Comparison of ENCODE assay signal across 1 cellular context in the genomic region with DNA sequence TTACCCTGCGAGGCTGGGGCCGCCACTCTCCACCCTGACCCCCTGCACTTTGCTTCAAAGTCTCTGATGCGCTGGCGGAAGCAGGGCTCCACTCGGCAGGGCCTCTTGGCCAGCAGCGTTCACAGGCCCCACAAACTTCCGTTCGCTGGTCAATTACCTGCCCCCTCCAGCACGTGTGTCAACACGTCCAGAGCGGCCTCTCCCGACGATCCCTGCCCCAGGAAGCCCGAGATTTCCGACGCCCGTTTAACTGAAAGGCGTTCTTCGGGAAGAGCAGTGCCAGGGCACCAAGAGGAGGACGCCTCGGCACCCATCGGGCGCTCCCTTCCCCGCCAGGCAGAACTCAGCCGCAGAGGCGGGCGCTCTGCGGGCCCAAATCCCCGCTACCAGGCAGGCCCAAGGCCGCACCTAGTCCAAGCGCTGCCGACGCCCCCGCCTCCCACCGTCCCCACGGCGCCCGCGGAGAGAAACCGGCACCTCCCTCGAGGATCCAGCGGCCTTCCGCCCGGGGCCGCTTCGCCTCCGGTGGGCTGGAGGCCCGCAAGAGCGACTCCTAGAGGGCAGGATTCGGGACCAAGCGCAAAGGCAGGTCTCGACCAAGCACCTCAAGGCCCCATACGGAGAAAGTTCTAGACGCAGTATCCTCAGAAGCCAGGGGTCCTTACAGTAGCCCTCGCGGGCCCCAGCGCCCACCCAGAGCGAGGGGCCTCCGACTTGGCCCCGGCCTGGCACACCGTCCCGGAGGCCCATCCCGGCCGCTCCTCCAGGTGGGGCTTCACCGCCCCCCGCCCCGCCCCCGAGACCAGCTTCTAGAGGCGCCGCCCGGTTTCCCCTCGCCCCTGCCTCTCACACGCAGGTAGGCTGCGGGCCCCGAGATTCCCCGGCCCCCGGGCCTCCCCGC.
TF ChIP-seq lines count a peak whose summit lies in the region.

No MANE protein-coding gene starts in this region.

TF ChIP-seq in HepG2, 621 proteins besides CTCF, POLR2A, EP300 and RAD21 (continued from another document and continues in another):
- TF ChIP-seq, protein P1, sequence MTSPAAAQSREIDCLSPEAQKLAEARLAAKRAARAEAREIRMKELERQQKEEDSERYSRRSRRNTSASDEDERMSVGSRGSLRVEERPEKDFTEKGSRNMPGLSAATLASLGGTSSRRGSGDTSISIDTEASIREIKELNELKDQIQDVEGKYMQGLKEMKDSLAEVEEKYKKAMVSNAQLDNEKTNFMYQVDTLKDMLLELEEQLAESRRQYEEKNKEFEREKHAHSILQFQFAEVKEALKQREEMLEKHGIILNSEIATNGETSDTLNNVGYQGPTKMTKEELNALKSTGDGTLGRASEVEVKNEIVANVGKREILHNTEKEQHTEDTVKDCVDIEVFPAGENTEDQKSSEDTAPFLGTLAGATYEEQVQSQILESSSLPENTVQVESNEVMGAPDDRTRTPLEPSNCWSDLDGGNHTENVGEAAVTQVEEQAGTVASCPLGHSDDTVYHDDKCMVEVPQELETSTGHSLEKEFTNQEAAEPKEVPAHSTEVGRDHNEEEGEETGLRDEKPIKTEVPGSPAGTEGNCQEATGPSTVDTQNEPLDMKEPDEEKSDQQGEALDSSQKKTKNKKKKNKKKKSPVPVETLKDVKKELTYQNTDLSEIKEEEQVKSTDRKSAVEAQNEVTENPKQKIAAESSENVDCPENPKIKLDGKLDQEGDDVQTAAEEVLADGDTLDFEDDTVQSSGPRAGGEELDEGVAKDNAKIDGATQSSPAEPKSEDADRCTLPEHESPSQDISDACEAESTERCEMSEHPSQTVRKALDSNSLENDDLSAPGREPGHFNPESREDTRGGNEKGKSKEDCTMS (CRISPR knock-in tag; conservative IDR thresholded peaks at IDR 0.05) = no peak
- TF ChIP-seq SALL1 (CRISPR knock-in tag; IDR thresholded peaks at IDR 0.05) (peak; percentile 60), ZNF17 (CRISPR knock-in tag; IDR thresholded peaks at IDR 0.05) (no peak), GABPA (IDR thresholded peaks at IDR 0.05; ENCODE audit: low read depth, low read length) (no peak), GABPA (CRISPR knock-in tag; IDR thresholded peaks at IDR 0.05; ENCODE audit: low read depth) (peak; percentile 82), PHF5A (CRISPR knock-in tag; IDR thresholded peaks at IDR 0.05; ENCODE audit: low read depth, unreplicated experiment) (no peak), JUN (CRISPR knock-in tag; IDR thresholded peaks at IDR 0.05) (no peak), ZNF44 (CRISPR knock-in tag; IDR thresholded peaks at IDR 0.05) (0 out of 2 replicates have a peak, but pooled peaks have one; percentile 47), ZNF569 (CRISPR knock-in tag; IDR thresholded peaks at IDR 0.05; ENCODE audit: borderline replicate concordance) (no peak), GATA4 (IDR thresholded peaks at IDR 0.05; ENCODE audit: borderline replicate concordance, low read depth) (no peak), ARHGAP35 (CRISPR knock-in tag; IDR thresholded peaks at IDR 0.05; ENCODE audit: borderline replicate concordance) (no peak), MEF2D (CRISPR knock-in tag; IDR thresholded peaks at IDR 0.05) (peak; percentile 24; the same call in 1 of the 2 replicates), HNF4G (IDR thresholded peaks at IDR 0.05; ENCODE audit: borderline replicate concordance, low read depth, low read length) (no peak), HNF4G (CRISPR knock-in tag; IDR thresholded peaks at IDR 0.05; ENCODE audit: borderline replicate concordance, low read depth) (0 out of 2 replicates have a peak, but pooled peaks have one; percentile 19), ZNF776 (CRISPR knock-in tag; IDR thresholded peaks at IDR 0.05) (no peak), ZFP90 (CRISPR knock-in tag; IDR thresholded peaks at IDR 0.05; ENCODE audit: borderline replicate concordance) (no peak), NR2C2 (CRISPR knock-in tag; IDR thresholded peaks at IDR 0.05; ENCODE audit: borderline replicate concordance) (peak; percentile 22; the same call in 1 of the 2 replicates), HNF4A (CRISPR knock-in tag; IDR thresholded peaks at IDR 0.05) (peak; percentile 44), MIER2 (CRISPR knock-in tag; IDR thresholded peaks at IDR 0.05) (no peak), ZNF737 (CRISPR knock-in tag; IDR thresholded peaks at IDR 0.05; ENCODE audit: borderline replicate concordance) (no peak), ATF7 (IDR thresholded peaks at IDR 0.05) (no peak), ATF7 (CRISPR knock-in tag; IDR thresholded peaks at IDR 0.05) (no peak), ZNF441 (CRISPR knock-in tag; IDR thresholded peaks at IDR 0.05; ENCODE audit: borderline replicate concordance) (peak; percentile 50; the same call in 1 of the 2 replicates), ZNF451 (CRISPR knock-in tag; IDR thresholded peaks at IDR 0.05) (no peak), ATM (IDR thresholded peaks at IDR 0.05; ENCODE audit: borderline replicate concordance) (no peak), ZNF841 (CRISPR knock-in tag; IDR thresholded peaks at IDR 0.05; ENCODE audit: borderline replicate concordance) (no peak), ZFY (CRISPR knock-in tag; IDR thresholded peaks at IDR 0.05) (peak; percentile 66), SPEN (CRISPR knock-in tag; IDR thresholded peaks at IDR 0.05; ENCODE audit: low read depth) (peak; percentile 72), RAD51 (IDR thresholded peaks at IDR 0.05; ENCODE audit: borderline replicate concordance) (no peak)
- TF ChIP-seq, protein P2, sequence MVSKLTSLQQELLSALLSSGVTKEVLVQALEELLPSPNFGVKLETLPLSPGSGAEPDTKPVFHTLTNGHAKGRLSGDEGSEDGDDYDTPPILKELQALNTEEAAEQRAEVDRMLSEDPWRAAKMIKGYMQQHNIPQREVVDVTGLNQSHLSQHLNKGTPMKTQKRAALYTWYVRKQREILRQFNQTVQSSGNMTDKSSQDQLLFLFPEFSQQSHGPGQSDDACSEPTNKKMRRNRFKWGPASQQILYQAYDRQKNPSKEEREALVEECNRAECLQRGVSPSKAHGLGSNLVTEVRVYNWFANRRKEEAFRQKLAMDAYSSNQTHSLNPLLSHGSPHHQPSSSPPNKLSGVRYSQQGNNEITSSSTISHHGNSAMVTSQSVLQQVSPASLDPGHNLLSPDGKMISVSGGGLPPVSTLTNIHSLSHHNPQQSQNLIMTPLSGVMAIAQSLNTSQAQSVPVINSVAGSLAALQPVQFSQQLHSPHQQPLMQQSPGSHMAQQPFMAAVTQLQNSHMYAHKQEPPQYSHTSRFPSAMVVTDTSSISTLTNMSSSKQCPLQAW (CRISPR knock-in tag; IDR thresholded peaks at IDR 0.05) = no peak
- TF ChIP-seq, protein P3, sequence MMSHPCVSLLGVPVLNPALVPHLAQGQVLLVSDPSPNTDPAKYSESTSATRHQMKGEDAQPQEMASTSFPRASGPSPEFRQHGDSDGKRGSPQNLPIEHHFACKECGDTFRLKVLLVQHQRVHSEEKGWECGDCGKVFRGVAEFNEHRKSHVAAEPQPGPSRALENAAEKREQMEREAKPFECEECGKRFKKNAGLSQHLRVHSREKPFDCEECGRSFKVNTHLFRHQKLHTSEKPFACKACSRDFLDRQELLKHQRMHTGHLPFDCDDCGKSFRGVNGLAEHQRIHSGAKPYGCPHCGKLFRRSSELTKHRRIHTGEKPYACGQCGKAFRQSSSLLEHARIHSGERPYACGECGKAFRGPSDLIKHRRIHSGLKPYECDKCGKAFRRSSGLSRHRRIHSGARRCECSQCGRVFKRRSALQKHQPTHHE (CRISPR knock-in tag; IDR thresholded peaks at IDR 0.05; ENCODE audit: borderline replicate concordance) = no peak
- TF ChIP-seq, protein P4, sequence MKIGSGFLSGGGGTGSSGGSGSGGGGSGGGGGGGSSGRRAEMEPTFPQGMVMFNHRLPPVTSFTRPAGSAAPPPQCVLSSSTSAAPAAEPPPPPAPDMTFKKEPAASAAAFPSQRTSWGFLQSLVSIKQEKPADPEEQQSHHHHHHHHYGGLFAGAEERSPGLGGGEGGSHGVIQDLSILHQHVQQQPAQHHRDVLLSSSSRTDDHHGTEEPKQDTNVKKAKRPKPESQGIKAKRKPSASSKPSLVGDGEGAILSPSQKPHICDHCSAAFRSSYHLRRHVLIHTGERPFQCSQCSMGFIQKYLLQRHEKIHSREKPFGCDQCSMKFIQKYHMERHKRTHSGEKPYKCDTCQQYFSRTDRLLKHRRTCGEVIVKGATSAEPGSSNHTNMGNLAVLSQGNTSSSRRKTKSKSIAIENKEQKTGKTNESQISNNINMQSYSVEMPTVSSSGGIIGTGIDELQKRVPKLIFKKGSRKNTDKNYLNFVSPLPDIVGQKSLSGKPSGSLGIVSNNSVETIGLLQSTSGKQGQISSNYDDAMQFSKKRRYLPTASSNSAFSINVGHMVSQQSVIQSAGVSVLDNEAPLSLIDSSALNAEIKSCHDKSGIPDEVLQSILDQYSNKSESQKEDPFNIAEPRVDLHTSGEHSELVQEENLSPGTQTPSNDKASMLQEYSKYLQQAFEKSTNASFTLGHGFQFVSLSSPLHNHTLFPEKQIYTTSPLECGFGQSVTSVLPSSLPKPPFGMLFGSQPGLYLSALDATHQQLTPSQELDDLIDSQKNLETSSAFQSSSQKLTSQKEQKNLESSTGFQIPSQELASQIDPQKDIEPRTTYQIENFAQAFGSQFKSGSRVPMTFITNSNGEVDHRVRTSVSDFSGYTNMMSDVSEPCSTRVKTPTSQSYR (CRISPR knock-in tag; IDR thresholded peaks at IDR 0.05; ENCODE audit: borderline replicate concordance) = peak; percentile 50; the same call in 1 of the 2 replicates
- TF ChIP-seq, protein P5, sequence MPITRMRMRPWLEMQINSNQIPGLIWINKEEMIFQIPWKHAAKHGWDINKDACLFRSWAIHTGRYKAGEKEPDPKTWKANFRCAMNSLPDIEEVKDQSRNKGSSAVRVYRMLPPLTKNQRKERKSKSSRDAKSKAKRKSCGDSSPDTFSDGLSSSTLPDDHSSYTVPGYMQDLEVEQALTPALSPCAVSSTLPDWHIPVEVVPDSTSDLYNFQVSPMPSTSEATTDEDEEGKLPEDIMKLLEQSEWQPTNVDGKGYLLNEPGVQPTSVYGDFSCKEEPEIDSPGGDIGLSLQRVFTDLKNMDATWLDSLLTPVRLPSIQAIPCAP (CRISPR knock-in tag; IDR thresholded peaks at IDR 0.05; ENCODE audit: low read depth) = no peak
- TF ChIP-seq, protein P6, sequence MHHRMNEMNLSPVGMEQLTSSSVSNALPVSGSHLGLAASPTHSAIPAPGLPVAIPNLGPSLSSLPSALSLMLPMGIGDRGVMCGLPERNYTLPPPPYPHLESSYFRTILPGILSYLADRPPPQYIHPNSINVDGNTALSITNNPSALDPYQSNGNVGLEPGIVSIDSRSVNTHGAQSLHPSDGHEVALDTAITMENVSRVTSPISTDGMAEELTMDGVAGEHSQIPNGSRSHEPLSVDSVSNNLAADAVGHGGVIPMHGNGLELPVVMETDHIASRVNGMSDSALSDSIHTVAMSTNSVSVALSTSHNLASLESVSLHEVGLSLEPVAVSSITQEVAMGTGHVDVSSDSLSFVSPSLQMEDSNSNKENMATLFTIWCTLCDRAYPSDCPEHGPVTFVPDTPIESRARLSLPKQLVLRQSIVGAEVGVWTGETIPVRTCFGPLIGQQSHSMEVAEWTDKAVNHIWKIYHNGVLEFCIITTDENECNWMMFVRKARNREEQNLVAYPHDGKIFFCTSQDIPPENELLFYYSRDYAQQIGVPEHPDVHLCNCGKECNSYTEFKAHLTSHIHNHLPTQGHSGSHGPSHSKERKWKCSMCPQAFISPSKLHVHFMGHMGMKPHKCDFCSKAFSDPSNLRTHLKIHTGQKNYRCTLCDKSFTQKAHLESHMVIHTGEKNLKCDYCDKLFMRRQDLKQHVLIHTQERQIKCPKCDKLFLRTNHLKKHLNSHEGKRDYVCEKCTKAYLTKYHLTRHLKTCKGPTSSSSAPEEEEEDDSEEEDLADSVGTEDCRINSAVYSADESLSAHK (CRISPR knock-in tag; IDR thresholded peaks at IDR 0.05; ENCODE audit: borderline replicate concordance) = no peak
- TF ChIP-seq, protein P7, sequence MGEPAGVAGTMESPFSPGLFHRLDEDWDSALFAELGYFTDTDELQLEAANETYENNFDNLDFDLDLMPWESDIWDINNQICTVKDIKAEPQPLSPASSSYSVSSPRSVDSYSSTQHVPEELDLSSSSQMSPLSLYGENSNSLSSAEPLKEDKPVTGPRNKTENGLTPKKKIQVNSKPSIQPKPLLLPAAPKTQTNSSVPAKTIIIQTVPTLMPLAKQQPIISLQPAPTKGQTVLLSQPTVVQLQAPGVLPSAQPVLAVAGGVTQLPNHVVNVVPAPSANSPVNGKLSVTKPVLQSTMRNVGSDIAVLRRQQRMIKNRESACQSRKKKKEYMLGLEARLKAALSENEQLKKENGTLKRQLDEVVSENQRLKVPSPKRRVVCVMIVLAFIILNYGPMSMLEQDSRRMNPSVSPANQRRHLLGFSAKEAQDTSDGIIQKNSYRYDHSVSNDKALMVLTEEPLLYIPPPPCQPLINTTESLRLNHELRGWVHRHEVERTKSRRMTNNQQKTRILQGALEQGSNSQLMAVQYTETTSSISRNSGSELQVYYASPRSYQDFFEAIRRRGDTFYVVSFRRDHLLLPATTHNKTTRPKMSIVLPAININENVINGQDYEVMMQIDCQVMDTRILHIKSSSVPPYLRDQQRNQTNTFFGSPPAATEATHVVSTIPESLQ (CRISPR knock-in tag; conservative IDR thresholded peaks at IDR 0.05) = no peak
- TF ChIP-seq, protein P8, sequence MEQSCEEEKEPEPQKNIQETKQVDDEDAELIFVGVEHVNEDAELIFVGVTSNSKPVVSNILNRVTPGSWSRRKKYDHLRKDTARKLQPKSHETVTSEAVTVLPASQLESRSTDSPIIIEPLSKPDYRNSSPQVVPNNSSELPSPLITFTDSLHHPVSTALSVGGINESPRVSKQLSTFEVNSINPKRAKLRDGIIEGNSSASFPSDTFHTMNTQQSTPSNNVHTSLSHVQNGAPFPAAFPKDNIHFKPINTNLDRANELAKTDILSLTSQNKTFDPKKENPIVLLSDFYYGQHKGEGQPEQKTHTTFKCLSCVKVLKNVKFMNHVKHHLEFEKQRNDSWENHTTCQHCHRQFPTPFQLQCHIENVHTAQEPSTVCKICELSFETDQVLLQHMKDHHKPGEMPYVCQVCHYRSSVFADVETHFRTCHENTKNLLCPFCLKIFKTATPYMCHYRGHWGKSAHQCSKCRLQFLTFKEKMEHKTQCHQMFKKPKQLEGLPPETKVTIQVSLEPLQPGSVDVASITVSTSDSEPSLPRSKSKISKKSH (CRISPR knock-in tag; IDR thresholded peaks at IDR 0.05; ENCODE audit: borderline replicate concordance) = 0 out of 2 replicates have a peak, but pooled peaks have one; percentile 48
- TF ChIP-seq, protein P9, sequence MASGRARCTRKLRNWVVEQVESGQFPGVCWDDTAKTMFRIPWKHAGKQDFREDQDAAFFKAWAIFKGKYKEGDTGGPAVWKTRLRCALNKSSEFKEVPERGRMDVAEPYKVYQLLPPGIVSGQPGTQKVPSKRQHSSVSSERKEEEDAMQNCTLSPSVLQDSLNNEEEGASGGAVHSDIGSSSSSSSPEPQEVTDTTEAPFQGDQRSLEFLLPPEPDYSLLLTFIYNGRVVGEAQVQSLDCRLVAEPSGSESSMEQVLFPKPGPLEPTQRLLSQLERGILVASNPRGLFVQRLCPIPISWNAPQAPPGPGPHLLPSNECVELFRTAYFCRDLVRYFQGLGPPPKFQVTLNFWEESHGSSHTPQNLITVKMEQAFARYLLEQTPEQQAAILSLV (CRISPR knock-in tag; IDR thresholded peaks at IDR 0.05; ENCODE audit: borderline replicate concordance) = 0 out of 2 replicates have a peak, but pooled peaks have one; percentile 43
